13 cellular contexts compared by ENCODE assay signal in the genomic region with DNA sequence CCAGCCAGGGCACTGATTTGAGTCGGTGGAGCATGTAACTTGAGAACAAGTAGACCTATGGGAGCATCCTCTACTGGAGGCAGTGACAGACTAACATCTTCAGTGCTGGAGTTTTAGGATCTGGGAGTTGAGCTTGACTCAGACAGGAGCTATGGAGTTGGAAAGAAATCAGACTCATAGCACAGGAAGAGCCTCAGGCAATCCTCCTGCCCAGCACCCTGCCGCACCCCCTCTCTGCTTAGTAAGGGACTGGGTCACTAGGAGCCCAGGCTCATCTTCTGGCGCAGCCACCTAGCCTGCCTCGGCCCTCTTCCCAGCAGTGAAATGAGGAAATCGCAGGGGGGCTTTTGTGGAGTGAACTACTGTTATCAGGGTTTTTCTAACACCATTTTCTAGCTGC. TPM values are rescaled to one million over a fixed set of nuclear protein-coding genes. Genes with fewer than 3 reads are reported as not detected.
DNase-seq lines count a peak whose midpoint lies in the region; ATAC-seq, FAIRE-seq and TF ChIP-seq lines count a peak whose summit lies in the region.
"Had no signal": no experiment of that assay in that cellular context is flagged by ENCODE, and none has a peak within 500 bp of the region (broad histone marks: within the 10 kb centered on the region; RNA-seq: fewer than 3 reads in every experiment).

No MANE protein-coding gene starts in this region.

- H3K79me2 ChIP-seq in HCT116 (ENCODE audit: insufficient read depth, low read length) (0 out of 2 replicates have a peak, but pooled peaks cover 3% of the 10 kb centered on the region), keratinocyte (ENCODE audit: control insufficient read depth, insufficient read depth, low read length) (peaks cover 2% of the 10 kb centered on the region)

- no peak for TF ChIP-seq RAD21 in HCT116 (IDR thresholded peaks at IDR 0.05; ENCODE audit: low read depth)

- H3K4me2 ChIP-seq in HCT116 (ENCODE audit: low read length), result peak overlapping the region; percentile 40
- no peak overlapping the region for H3K4me2 ChIP-seq in keratinocyte (ENCODE audit: control insufficient read depth, extremely low read depth, insufficient read depth, low read depth, low read length)

- FAIRE-seq in keratinocyte (lab: Jason Lieb, UNC), result peak; percentile 90

- no peak for TF ChIP-seq POLR2A in HCT116 (IDR thresholded peaks at IDR 0.05; ENCODE audit: borderline replicate concordance, extremely low read depth, insufficient read depth, insufficient read length)

- H3K36me3 ChIP-seq in HCT116 (ENCODE audit: control insufficient read depth in 1 of 2, insufficient read depth in 2 of 2, low read length in 2 of 2), result no peaks in the 10 kb centered on the region
- H3K36me3 ChIP-seq in keratinocyte (ENCODE audit: control insufficient read depth in 2 of 2, extremely low read depth in 1 of 2, insufficient read depth in 2 of 2, low read length in 2 of 2), result no peaks in the 10 kb centered on the region
- H3K36me3 ChIP-seq: adrenal gland, transverse colon had no signal

- H3K4me1 ChIP-seq in HCT116 (ENCODE audit: control insufficient read depth in 1 of 2, insufficient read depth in 2 of 2, low read length in 2 of 2) (peaks cover 10 to 46% of the 10 kb centered on the region in 2 experiments), keratinocyte (ENCODE audit: control insufficient read depth, extremely low read depth, insufficient read depth, low read length) (peaks cover 27% of the 10 kb centered on the region)

- H3K27me3 Mint-ChIP-seq in activated naive CD8-positive, alpha-beta T cell, result no peaks in the 10 kb centered on the region

- H3K9me3 ChIP-seq in HCT116 (ENCODE audit: control insufficient read depth in 1 of 2, insufficient read depth in 1 of 2, low read depth in 1 of 2, low read length in 2 of 2), result no peaks in the 10 kb centered on the region
- H3K9me3 ChIP-seq in keratinocyte (ENCODE audit: control insufficient read depth, low read depth, low read length), result no peaks in the 10 kb centered on the region
- H3K9me3 ChIP-seq: adrenal gland, heart right ventricle, transverse colon had no signal

- intact Hi-C loops in HCT116 (cut with micrococcal nuclease), result no loop called here

- BruUV-seq in HCT116 (replicated peaks; lab: Mats Ljungman, UMichigan), result no TSS peak

- H3K4me1 Mint-ChIP-seq in activated naive CD8-positive, alpha-beta T cell (ENCODE audit: low read depth), result peaks cover 58% of the 10 kb centered on the region

- peak overlapping the region; percentile 89 for H3K4me3 Mint-ChIP-seq in activated naive CD8-positive, alpha-beta T cell

- CTCF ChIA-PET in HCT116 (lab: Charles Lee), result interaction anchor here (2.4 to 3.8 kb wide), 2 partner anchors 10 to 14 kb away, joined by 9 to 22 read pairs; no protein-coding TSS in a partner anchor

- POLR2A ChIA-PET in HCT116 (lab: Charles Lee), result no interaction called here

- H3K27ac ChIP-seq in HCT116 (ENCODE audit: low read depth, low read length) (no peak overlapping the region), keratinocyte (ENCODE audit: control insufficient read depth, insufficient read depth, low read length) (no peak overlapping the region), caudate nucleus (ENCODE audit: low read depth, low read length) (no peak overlapping the region)

- H3K27me3 ChIP-seq in HCT116 (ENCODE audit: insufficient read depth, low read length), result no peaks in the 10 kb centered on the region
- H3K27me3 ChIP-seq in keratinocyte (ENCODE audit: control insufficient read depth, extremely low read depth, insufficient read depth, low read length), result no peaks in the 10 kb centered on the region
- H3K27me3 ChIP-seq: adrenal gland, heart right ventricle, transverse colon had no signal

- H3K9ac ChIP-seq in HCT116 (ENCODE audit: low read length) (peak overlapping the region; percentile 3; the same call in 1 of the 2 replicates), keratinocyte (ENCODE audit: control insufficient read depth, extremely low read depth, insufficient read depth, low read length) (no peak overlapping the region)

- no peak for ATAC-seq in HCT116
- no peak for ATAC-seq in HG03139 (IDR thresholded peaks at IDR 0.05; ENCODE audit: unreplicated experiment)
- no peak for ATAC-seq in GM18868 (IDR thresholded peaks at IDR 0.05; ENCODE audit: unreplicated experiment)
- ATAC-seq: heart right ventricle had no signal

- H3K27ac Mint-ChIP-seq in activated naive CD8-positive, alpha-beta T cell, result peak overlapping the region; percentile 86

- dilution Hi-C loops in keratinocyte (cut with MboI; ENCODE audit: extremely low pct_ligation_motif_present, low sequenced_read_pairs), result no loop called here

- H4K20me1 ChIP-seq in HCT116 (ENCODE audit: insufficient read depth) (no peaks in the 10 kb centered on the region), keratinocyte (ENCODE audit: control insufficient read depth, extremely low read depth, insufficient read depth, low read length) (no peaks in the 10 kb centered on the region)

- no peak overlapping the region for H2AFZ ChIP-seq in HCT116 (ENCODE audit: low read depth, low read length, poor library complexity, severe bottlenecking)
- no peak overlapping the region for H2AFZ ChIP-seq in keratinocyte (ENCODE audit: control insufficient read depth, low read length)

- H3K9me1 ChIP-seq in keratinocyte (ENCODE audit: control insufficient read depth, extremely low read depth, insufficient read depth, low read length), result no peaks in the 10 kb centered on the region

- RAD21 ChIA-PET in HCT116 (lab: Charles Lee; ENCODE audit: low non-redundant PET in 1 of 2, low total read pairs in 2 of 2, uncharacterized antibody in 2 of 2, unreplicated experiment in 2 of 2), result no interaction called here

- TF ChIP-seq CTCF in HCT116 (IDR thresholded peaks at IDR 0.05 in 2 of 3, conservative IDR thresholded peaks at IDR 0.05 in 1 of 3; ENCODE audit: borderline replicate concordance in 1 of 3, insufficient read depth in 1 of 3, low read depth in 2 of 3, low read length in 2 of 3), result no peak
- TF ChIP-seq CTCF in keratinocyte (optimal IDR thresholded peaks at IDR 0.05 in 1 of 3, IDR thresholded peaks at IDR 0.05 in 1 of 3, conservative IDR thresholded peaks at IDR 0.05 in 1 of 3; ENCODE audit: extremely low read depth in 1 of 3, insufficient read depth in 2 of 3, low read length in 3 of 3), result no peak

- H3K9me3 Mint-ChIP-seq in activated naive CD8-positive, alpha-beta T cell (ENCODE audit: low read depth), result no peaks in the 10 kb centered on the region

- no peak overlapping the region for H3K4me3 ChIP-seq in HCT116 (replicated peaks in 1 of 2; ENCODE audit: low read depth in 1 of 2, low read length in 2 of 2)
- no peak overlapping the region for H3K4me3 ChIP-seq in keratinocyte (ENCODE audit: control insufficient read depth in 2 of 3, extremely low read depth in 1 of 3, insufficient read depth in 2 of 3, low read depth in 1 of 3, low read length in 3 of 3)
- H3K4me3 ChIP-seq: adrenal gland had no signal

- peak; percentile 60 for DNase-seq in AG20443 (ENCODE audit: low spot score)
- DNase-seq in HCT116 (ENCODE audit: low read depth, low spot score), result no peak
- peak; percentile 65 for DNase-seq in keratinocyte (ENCODE audit: low read depth, low spot score)
- no peak for DNase-seq in caudate nucleus (lab: John Stamatoyannopoulos, UW)
- DNase-seq in NCI-H1092 treated with DMSO at 0.1 percent for 48 hours (lab: John Stamatoyannopoulos, UW), result no peak
- DNase-seq: heart right ventricle; stimulated activated CD4-positive, alpha-beta T cell treated with anti-CD3 and anti-CD28 coated beads, Interleukin-1b, Interleukin-23, amount 100 ng/mL, for 48 hours; T-helper 9 cell; transverse colon had no signal

- H3K9me2 ChIP-seq in HCT116 (ENCODE audit: insufficient read depth), result no peaks in the 10 kb centered on the region

- H3K36me3 Mint-ChIP-seq in activated naive CD8-positive, alpha-beta T cell, result peaks cover 5% of the 10 kb centered on the region

TF ChIP-seq in HCT116, 20 proteins besides CTCF, POLR2A, EP300 and RAD21 (continues in another document):
- TF ChIP-seq SIN3A (IDR thresholded peaks at IDR 0.05; ENCODE audit: low read depth) (no peak), YY1 (IDR thresholded peaks at IDR 0.05; ENCODE audit: extremely low read depth, insufficient replicate concordance, low read depth, low read length) (no peak), CBX3 (IDR thresholded peaks at IDR 0.05; ENCODE audit: low read depth) (no peak), EZH2phosphoT487 (IDR thresholded peaks at IDR 0.05; ENCODE audit: borderline replicate concordance) (no peak)
- TF ChIP-seq, protein P1, sequence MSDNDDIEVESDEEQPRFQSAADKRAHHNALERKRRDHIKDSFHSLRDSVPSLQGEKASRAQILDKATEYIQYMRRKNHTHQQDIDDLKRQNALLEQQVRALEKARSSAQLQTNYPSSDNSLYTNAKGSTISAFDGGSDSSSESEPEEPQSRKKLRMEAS (IDR thresholded peaks at IDR 0.05), result no peak

RNA-seq across cellular contexts. Expression of a gene that starts 3.6 kb away (rescaled TPM):
- 8.2 TPM for total RNA-seq in HCT116 (2021; ENCODE audit: unreplicated experiment)
- 6.2 and 7.5 TPM in 2 replicates for polyA plus RNA-seq in HCT116 (2012)
- 1.6 to 2.8 TPM (median 1.9 TPM) in 3 replicates for polyA plus RNA-seq in keratinocyte
- polyA plus RNA-seq in keratinocyte (2011; ENCODE audit: low read depth), result 3.4 TPM
- 0.98 and 2.6 TPM in 2 replicates for polyA plus RNA-seq in keratinocyte (2011; cell fraction: cytosol; rRNA removed)
- 2.4 and 3.3 TPM in 2 replicates for polyA plus RNA-seq in keratinocyte (2011; cell fraction: nucleus; rRNA removed)
- polyA plus RNA-seq in keratinocyte (2012; ENCODE audit: low replicate concordance), result 3.0 and 4.9 TPM in 2 replicates
- 0.86 to 4.1 TPM (median 0.93 TPM) in 3 replicates for polyA minus RNA-seq in keratinocyte
- polyA minus RNA-seq in keratinocyte (2011; cell fraction: cytosol; rRNA and poly(A)+ RNA removed), result 3.1 TPM
- 1.0 and 2.4 TPM in 2 replicates for polyA minus RNA-seq in keratinocyte (2011; cell fraction: nucleus; rRNA and poly(A)+ RNA removed)

RNA-seq across cellular contexts. Expression of a gene that starts 35.0 kb away (rescaled TPM):
- total RNA-seq in HCT116 (2021; ENCODE audit: unreplicated experiment), result not detected
- 0.09 and 0.10 TPM in 2 replicates for polyA plus RNA-seq in HCT116 (2012)
- polyA plus RNA-seq in keratinocyte, result 0.05 to 0.06 TPM in 2 of 3 replicates, not detected in the other
- not detected for polyA plus RNA-seq in keratinocyte (2011; ENCODE audit: low read depth)
- not detected in 2 replicates for polyA plus RNA-seq in keratinocyte (2011; cell fraction: cytosol; rRNA removed)
- 0.15 and 0.48 TPM in 2 replicates for polyA plus RNA-seq in keratinocyte (2011; cell fraction: nucleus; rRNA removed)
- 0.20 TPM in 1 of 2 replicates, not detected in the other for polyA plus RNA-seq in keratinocyte (2012; ENCODE audit: low replicate concordance)
- polyA minus RNA-seq in keratinocyte, result not detected in 3 replicates
- polyA minus RNA-seq in keratinocyte (2011; cell fraction: cytosol; rRNA and poly(A)+ RNA removed), result not detected
- 0.32 TPM in 1 of 2 replicates, not detected in the other for polyA minus RNA-seq in keratinocyte (2011; cell fraction: nucleus; rRNA and poly(A)+ RNA removed)

Comparison
In these comparisons a context has a peak if more than half of its experiments do, and no peak if none do; other contexts are left out.
1. DNase-seq: peak in AG20443 (single experiment) and keratinocyte (single experiment); none in HCT116 (single experiment), caudate nucleus (0 of 61) and NCI-H1092 treated with DMSO at 0.1 percent for 48 hours (single experiment).